In genomic region chr12:23238957-23239356, GRCh38 we compare ENCODE assay signal across 5 cellular contexts.
"Had no signal": no experiment of that assay in that cellular context is flagged by ENCODE, and none has a peak within 500 bp of the region (broad histone marks: within the 10 kb centered on the region; RNA-seq: fewer than 3 reads in every experiment).

No MANE protein-coding gene starts in this region.

- H3K4me3 ChIP-seq: K562 had no signal

- DNase-seq: IMR-90, KBM-7 had no signal

- ATAC-seq: HepG2, K562 had no signal

- H3K27ac ChIP-seq: HL-60 had no signal
